In the genomic region with DNA sequence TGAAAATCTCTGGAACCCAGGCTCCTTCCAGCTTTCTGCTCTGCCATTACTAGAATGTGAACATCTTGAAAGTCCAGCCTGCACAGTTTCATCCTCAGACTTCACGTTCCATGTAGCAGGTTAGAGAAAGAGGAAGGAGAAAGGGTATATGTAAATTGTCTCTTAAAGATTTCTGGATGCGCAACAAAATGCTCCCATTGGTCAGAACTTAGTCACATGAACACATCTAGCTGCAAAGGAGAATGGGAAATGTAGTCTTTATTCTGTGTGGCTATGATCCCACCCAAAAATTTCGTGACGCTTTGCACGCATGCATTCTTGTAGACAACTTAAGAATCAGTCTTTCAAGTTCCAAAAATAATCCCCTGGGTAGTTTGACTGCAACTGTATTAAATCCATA, we compare ENCODE assay signal across 10 cellular contexts. TPM values are rescaled to one million over a fixed set of nuclear protein-coding genes. Genes with fewer than 3 reads are reported as not detected.
A peak's percentile ranks its signal among the peaks of the same experiment; 100 is the strongest.
DNase-seq lines count a peak whose midpoint lies in the region; ATAC-seq and TF ChIP-seq lines count a peak whose summit lies in the region.
"Had no signal": no experiment of that assay in that cellular context is flagged by ENCODE, and none has a peak within 500 bp of the region (broad histone marks: within the 10 kb centered on the region; RNA-seq: fewer than 3 reads in every experiment).

No MANE protein-coding gene starts in this region.

- H3K4me3 ChIP-seq in SU-DHL-6 (ENCODE audit: insufficient read depth, low read length, poor library complexity, severe bottlenecking), result peak overlapping the region; percentile 52
- no peak overlapping the region for H3K4me3 ChIP-seq in upper lobe of left lung

- peak overlapping the region; percentile 99 for H2AFZ ChIP-seq in SU-DHL-6 (ENCODE audit: low read depth, low read length, severe bottlenecking)

- peak; percentile 14 for DNase-seq in GM19240 (ENCODE audit: insufficient read length, low spot score)
- peak; percentile 8 for DNase-seq in HuH-7 (ENCODE audit: low spot score)
- DNase-seq in neural crest cell (ENCODE audit: low read depth, low spot score), result no peak
- DNase-seq in upper lobe of left lung, result no peak
- no peak for DNase-seq in stimulated activated CD4-positive, alpha-beta T cell treated with anti-CD3 and anti-CD28 coated beads, Interleukin-4, amount 100 ng/mL, for 4 hours
- no peak for DNase-seq in dedifferentiated amniotic fluid mesenchymal stem cell (ENCODE audit: extremely low spot score)
- DNase-seq: kidney; stimulated activated CD4-positive, alpha-beta T cell treated with anti-CD3 and anti-CD28 coated beads, Interleukin-12 subunit alpha, Interleukin-12 subunit beta, amount 100 ng/mL, for 4 hours had no signal

- H3K4me1 Mint-ChIP-seq in neural crest cell, result no peaks in the 10 kb centered on the region

- H3K27me3 ChIP-seq in SU-DHL-6 (ENCODE audit: low read length) (no peaks in the 10 kb centered on the region), upper lobe of left lung (no peaks in the 10 kb centered on the region)

- TF ChIP-seq EP300 in upper lobe of left lung (IDR thresholded peaks at IDR 0.05), result no peak

- peak overlapping the region; percentile 35; the same call in 1 of the 2 replicates for H3K9ac ChIP-seq in SU-DHL-6 (ENCODE audit: low read length)

- no peaks in the 10 kb centered on the region for H3K79me2 ChIP-seq in SU-DHL-6 (ENCODE audit: insufficient read depth, low read length)

- peak overlapping the region; percentile 45 for H3K4me3 Mint-ChIP-seq in neural crest cell

- no peak for TF ChIP-seq CTCF in SU-DHL-6 (IDR thresholded peaks at IDR 0.05; ENCODE audit: insufficient read depth, low read length, poor library complexity, severe bottlenecking)
- TF ChIP-seq CTCF in neural crest cell (conservative IDR thresholded peaks at IDR 0.05), result no peak
- TF ChIP-seq CTCF in upper lobe of left lung (IDR thresholded peaks at IDR 0.05), result no peak

- peaks cover 7% of the 10 kb centered on the region for H3K9me3 Mint-ChIP-seq in neural crest cell

- ATAC-seq in GM19397 (IDR thresholded peaks at IDR 0.05; ENCODE audit: unreplicated experiment) (no peak), upper lobe of left lung (ENCODE audit: low FRiP score in 2 of 2) (no peak)

- no peaks in the 10 kb centered on the region for H3F3A ChIP-seq in SU-DHL-6 (ENCODE audit: insufficient read depth)

- H4K20me1 ChIP-seq in SU-DHL-6 (ENCODE audit: low read depth, low read length), result no peaks in the 10 kb centered on the region

- TF ChIP-seq POLR2A in upper lobe of left lung (IDR thresholded peaks at IDR 0.05), result no peak

- WGBS in upper lobe of left lung, 2 donors, result 49 to 73% methylated on average over 5 of the region's 5 CpGs

- no peaks in the 10 kb centered on the region for H3K9me3 ChIP-seq in SU-DHL-6 (ENCODE audit: insufficient read depth, low read length)
- H3K9me3 ChIP-seq in upper lobe of left lung, result no peaks in the 10 kb centered on the region

- peaks cover 39% of the 10 kb centered on the region for H3K27me3 Mint-ChIP-seq in neural crest cell (ENCODE audit: low read depth)

- H3K4me1 ChIP-seq in upper lobe of left lung, result no peaks in the 10 kb centered on the region

- H3K27ac Mint-ChIP-seq in neural crest cell (ENCODE audit: unreplicated experiment), result no peak overlapping the region

- no peak overlapping the region for H3K27ac ChIP-seq in SU-DHL-6 (ENCODE audit: low read depth, low read length)
- H3K27ac ChIP-seq in upper lobe of left lung, result no peak overlapping the region

- H3K4me2 ChIP-seq in SU-DHL-6 (ENCODE audit: low read depth, low read length, poor library complexity, severe bottlenecking), result peak overlapping the region; percentile 81

- no peaks in the 10 kb centered on the region for H3K36me3 Mint-ChIP-seq in neural crest cell (ENCODE audit: low read depth)

- no peaks in the 10 kb centered on the region for H3K9me2 ChIP-seq in SU-DHL-6 (replicated peaks; ENCODE audit: insufficient read depth, low read length)

- H3K36me3 ChIP-seq in SU-DHL-6 (ENCODE audit: low read length) (no peaks in the 10 kb centered on the region), upper lobe of left lung (no peaks in the 10 kb centered on the region)

RNA-seq across cellular contexts. Expression of a gene that starts 46.4 kb away (rescaled TPM):
- total RNA-seq in neural crest cell (49.9 and 51.2 TPM in 2 replicates), upper lobe of left lung (10 to 100 TPM; 25.4 to 62.9 (median 35.3) TPM)

Comparison
In these comparisons a context has a peak if more than half of its experiments do, and no peak if none do; other contexts are left out.
1. DNase-seq: peak in GM19240 (single experiment) and HuH-7 (single experiment); none in neural crest cell (single experiment), upper lobe of left lung (0 of 2), stimulated activated CD4-positive, alpha-beta T cell treated with anti-CD3 and anti-CD28 coated beads, Interleukin-4, amount 100 ng/mL, for 4 hours (0 of 2) and dedifferentiated amniotic fluid mesenchymal stem cell (single experiment).